21 cellular contexts compared by ENCODE assay signal in genomic region chr6:169501777-169502313, GRCh38.
"Had no signal": no experiment of that assay in that cellular context is flagged by ENCODE, and none has a peak within 500 bp of the region (broad histone marks: within the 10 kb centered on the region; RNA-seq: fewer than 3 reads in every experiment).

No MANE protein-coding gene starts in this region.

- H3K27ac Mint-ChIP-seq: mesothelial cell of epicardium; naive B cell; natural killer cell treated with Interleukin-12 subunit alpha and Interleukin-12 subunit beta and Interleukin-15 and Interleukin-18, amount 100 ng/mL, for 72 hours; stimulated activated naive CD8-positive, alpha-beta T cell treated with anti-CD3 and anti-CD28 coated beads, Interleukin-15, amount 100 ng/mL, for 72 hours had no signal

- H3K4me1 ChIP-seq: gastrocnemius medialis, pancreas, right lobe of liver, suprapubic skin, thyroid gland had no signal

- H3K27me3 Mint-ChIP-seq: naive B cell; stimulated activated naive CD8-positive, alpha-beta T cell treated with anti-CD3 and anti-CD28 coated beads, Interleukin-15, amount 100 ng/mL, for 72 hours had no signal

- H3K36me3 ChIP-seq: gastrocnemius medialis, pancreas, right lobe of liver, suprapubic skin, thyroid gland had no signal

- H3K36me3 Mint-ChIP-seq: natural killer cell treated with Interleukin-12 subunit alpha and Interleukin-12 subunit beta and Interleukin-15 and Interleukin-18, amount 100 ng/mL, for 72 hours had no signal

- H3K9me3 ChIP-seq: gastrocnemius medialis, mucosa of descending colon, pancreas, right lobe of liver, suprapubic skin, thyroid gland had no signal

- ATAC-seq: gastrocnemius medialis; left lobe of liver; mucosa of descending colon; natural killer cell treated with Interleukin-12 subunit alpha and Interleukin-12 subunit beta and Interleukin-15 and Interleukin-18, amount 100 ng/mL, for 72 hours; pancreas; stimulated activated naive CD8-positive, alpha-beta T cell treated with anti-CD3 and anti-CD28 coated beads, Interleukin-15, amount 100 ng/mL, for 72 hours had no signal

- H3K4me3 ChIP-seq: gastrocnemius medialis, mucosa of descending colon, pancreas, right lobe of liver, suprapubic skin, thyroid gland had no signal

- H3K27ac ChIP-seq: dorsolateral prefrontal cortex, gastrocnemius medialis, pancreas, right lobe of liver, suprapubic skin, thyroid gland had no signal

- H3K27me3 ChIP-seq: dorsolateral prefrontal cortex, gastrocnemius medialis, pancreas, right lobe of liver, suprapubic skin, thyroid gland had no signal

- H3K9me3 Mint-ChIP-seq: naive B cell; natural killer cell treated with Interleukin-12 subunit alpha and Interleukin-12 subunit beta and Interleukin-15 and Interleukin-18, amount 100 ng/mL, for 72 hours; stimulated activated naive CD8-positive, alpha-beta T cell treated with anti-CD3 and anti-CD28 coated beads, Interleukin-15, amount 100 ng/mL, for 72 hours had no signal

- H3K4me3 Mint-ChIP-seq: mesothelial cell of epicardium; naive B cell; natural killer cell treated with Interleukin-12 subunit alpha and Interleukin-12 subunit beta and Interleukin-15 and Interleukin-18, amount 100 ng/mL, for 72 hours; stimulated activated naive CD8-positive, alpha-beta T cell treated with anti-CD3 and anti-CD28 coated beads, Interleukin-15, amount 100 ng/mL, for 72 hours had no signal

- DNase-seq: effector CD4-positive, alpha-beta T cell; foreskin fibroblast; gastrocnemius medialis; mesenchymal stem cell; mucosa of descending colon; naive B cell; retina; right lobe of liver; small intestine; stimulated activated CD4-positive, alpha-beta T cell treated with anti-CD3 and anti-CD28 coated beads, Interleukin-15, amount 100 ng/mL, for 24 hours; stimulated activated CD4-positive, alpha-beta T cell treated with anti-CD3 and anti-CD28 coated beads, Interleukin-2, amount 100 ng/mL, for 48 hours; stimulated activated naive CD4-positive, alpha-beta T cell; stimulated activated naive CD8-positive, alpha-beta T cell treated with anti-CD3 and anti-CD28 coated beads, Interleukin-15, amount 100 ng/mL, for 72 hours; thyroid gland; trophoblast cell had no signal

- H3K4me1 Mint-ChIP-seq: naive B cell; stimulated activated naive CD8-positive, alpha-beta T cell treated with anti-CD3 and anti-CD28 coated beads, Interleukin-15, amount 100 ng/mL, for 72 hours had no signal
